8 cellular contexts compared by ENCODE assay signal in the genomic region with DNA sequence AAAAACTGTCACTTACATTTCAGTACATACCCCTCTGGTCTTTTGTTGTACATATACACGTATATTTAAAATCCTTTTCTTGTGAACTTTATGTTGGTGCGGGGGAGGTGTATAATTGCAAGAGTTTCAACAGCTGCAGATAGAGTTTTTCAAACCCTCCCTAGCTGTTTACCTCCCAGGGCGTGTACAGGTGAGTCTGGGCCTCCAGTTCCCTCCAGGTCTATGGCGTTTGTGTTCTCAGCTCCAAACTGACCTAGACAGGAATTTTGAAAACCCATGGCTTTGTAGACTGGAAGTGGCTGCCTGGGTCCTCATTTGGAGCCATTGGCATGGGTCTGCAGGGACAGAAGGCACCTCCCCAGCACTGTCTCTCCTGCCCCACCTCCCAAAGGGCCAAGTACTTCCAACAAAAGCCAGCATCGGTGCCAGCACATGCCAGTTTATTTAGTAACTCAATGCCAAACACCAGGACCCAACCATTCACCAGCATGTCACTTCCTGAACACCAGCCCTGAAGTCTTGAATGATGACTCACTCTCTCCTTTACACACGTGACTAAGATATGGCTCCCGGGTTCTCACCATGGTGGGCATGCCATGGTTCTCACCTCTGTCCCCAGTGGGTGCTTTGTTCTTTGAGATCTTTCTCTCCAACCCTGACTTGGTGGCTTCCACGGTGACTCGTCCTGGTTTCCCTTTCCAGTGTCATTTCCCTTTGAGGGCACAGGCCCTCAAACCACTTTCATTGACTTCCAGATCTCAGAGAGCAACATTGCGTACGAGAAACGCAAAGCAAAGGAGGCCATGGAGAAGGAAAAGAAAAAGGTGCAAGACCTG. TPM values are rescaled to one million over a fixed set of nuclear protein-coding genes. Genes with fewer than 3 reads are reported as not detected.
DNase-seq lines count a peak whose midpoint lies in the region; ATAC-seq and TF ChIP-seq lines count a peak whose summit lies in the region.

No MANE protein-coding gene starts in this region.

- no peak overlapping the region for H4K91ac ChIP-seq in neuronal stem cell (ENCODE audit: low read depth, low read length, poor library complexity)

- no peak overlapping the region for H4K8ac ChIP-seq in neuronal stem cell (ENCODE audit: low read depth, low read length)

- no peaks in the 10 kb centered on the region for H3K4me1 ChIP-seq in liver (ENCODE audit: control insufficient read depth in 4 of 4, insufficient read depth in 4 of 4, low read length in 3 of 4)
- H3K4me1 ChIP-seq in upper lobe of right lung = peaks cover 6% of the 10 kb centered on the region
- H3K4me1 ChIP-seq in neuronal stem cell (ENCODE audit: control insufficient read depth in 2 of 2, insufficient read depth in 1 of 2, low read depth in 1 of 2, low read length in 2 of 2) = peaks cover 2 to 7% of the 10 kb centered on the region in 2 donors

- H3K9ac ChIP-seq in liver (ENCODE audit: low read depth in 1 of 2, low read length in 2 of 2) (no peak overlapping the region), neuronal stem cell (ENCODE audit: low read depth, low read length, poor library complexity) (no peak overlapping the region)

- DNase-seq in GM03348 (ENCODE audit: low spot score) = peak; percentile 71
- peak; percentile 96 for DNase-seq in NCI-H510A (lab: John Stamatoyannopoulos, UW)
- DNase-seq in activated naive CD4-positive, alpha-beta T cell treated with anti-CD3 and anti-CD28 coated beads, Interleukin-2, amount 50 U/mL, for 16 hours = peak; percentile 29
- no peak for DNase-seq in upper lobe of right lung
- no peak for DNase-seq in neuronal stem cell (ENCODE audit: low spot score)
- no peak for DNase-seq in cortex of kidney (lab: John Stamatoyannopoulos, UW)
- DNase-seq in GM20000 (ENCODE audit: low spot score) = no peak

- no peaks in the 10 kb centered on the region for H3K27me3 ChIP-seq in liver (ENCODE audit: control insufficient read depth in 4 of 4, insufficient read depth in 4 of 4, low read length in 3 of 4)
- no peaks in the 10 kb centered on the region for H3K27me3 ChIP-seq in upper lobe of right lung
- H3K27me3 ChIP-seq in neuronal stem cell (ENCODE audit: control insufficient read depth in 3 of 3, insufficient read depth in 3 of 3, low read depth in 1 of 3, low read length in 3 of 3) = no peaks in the 10 kb centered on the region

- no peak overlapping the region for H3K27ac ChIP-seq in liver (ENCODE audit: low read depth in 1 of 2, low read length in 2 of 2)
- no peak overlapping the region for H3K27ac ChIP-seq in upper lobe of right lung
- no peak overlapping the region for H3K27ac ChIP-seq in neuronal stem cell (replicated peaks; ENCODE audit: low read length)

- WGBS in liver = 76% methylated on average over 12 of the region's 12 CpGs
- no CpG with 5 or more reads among the region's 12 CpGs for WGBS in neuronal stem cell (ENCODE audit: extremely low coverage in 2 of 2, insufficient read length in 2 of 2, insufficient replicate concordance in 1 of 2), 2 donors

- peak; percentile 61 for ATAC-seq in upper lobe of right lung

- no peaks in the 10 kb centered on the region for H3K79me1 ChIP-seq in neuronal stem cell (ENCODE audit: low read depth, low read length)

- no peak overlapping the region for H2AFZ ChIP-seq in neuronal stem cell (ENCODE audit: low read length)

- no peak overlapping the region for H3K14ac ChIP-seq in neuronal stem cell (ENCODE audit: low read length)

- no peak overlapping the region for H2BK5ac ChIP-seq in neuronal stem cell (ENCODE audit: low read length)

- intact Hi-C loops in upper lobe of right lung (cut with DNase I) = no loop called here

- TF ChIP-seq CTCF in liver (IDR thresholded peaks at IDR 0.05; ENCODE audit: low read depth, low read length, missing input control) = no peak
- TF ChIP-seq CTCF in upper lobe of right lung (IDR thresholded peaks at IDR 0.05) = no peak
- TF ChIP-seq CTCF in GM20000 (IDR thresholded peaks at IDR 0.05; ENCODE audit: extremely low read depth, missing control alignments) = no peak

- H2BK12ac ChIP-seq in neuronal stem cell (ENCODE audit: low read length) = no peak overlapping the region

- H3K36me3 ChIP-seq in liver (ENCODE audit: control insufficient read depth in 4 of 4, insufficient read depth in 3 of 4, low read depth in 1 of 4, low read length in 3 of 4) (no peaks in the 10 kb centered on the region), upper lobe of right lung (no peaks in the 10 kb centered on the region), neuronal stem cell (replicated peaks in 1 of 2; ENCODE audit: control insufficient read depth in 2 of 2, insufficient read depth in 2 of 2, low read length in 2 of 2) (no peaks in the 10 kb centered on the region)

- H3K23ac ChIP-seq in neuronal stem cell (ENCODE audit: low read depth, low read length, poor library complexity) = no peak overlapping the region

- no peak for TF ChIP-seq RAD21 in liver (IDR thresholded peaks at IDR 0.05)

- no peak overlapping the region for H2BK15ac ChIP-seq in neuronal stem cell (ENCODE audit: low read length)

- no peak overlapping the region for H2AK5ac ChIP-seq in neuronal stem cell (ENCODE audit: low read depth, low read length)

- H3K4me3 ChIP-seq in liver (ENCODE audit: low read depth in 1 of 3, low read length in 3 of 3) = no peak overlapping the region
- H3K4me3 ChIP-seq in upper lobe of right lung = no peak overlapping the region
- no peak overlapping the region for H3K4me3 ChIP-seq in neuronal stem cell (ENCODE audit: low read length in 2 of 2)

- H3K9me3 ChIP-seq in liver (ENCODE audit: control insufficient read depth in 4 of 4, low read length in 3 of 4) (no peaks in the 10 kb centered on the region), upper lobe of right lung (no peaks in the 10 kb centered on the region), neuronal stem cell (replicated peaks in 1 of 2; ENCODE audit: control insufficient read depth in 2 of 2, insufficient read depth in 1 of 2, low read depth in 1 of 2, low read length in 2 of 2) (no peaks in the 10 kb centered on the region)

- no peak overlapping the region for H2BK120ac ChIP-seq in neuronal stem cell (ENCODE audit: low read depth, low read length)

- H3K18ac ChIP-seq in neuronal stem cell (ENCODE audit: low read length) = no peak overlapping the region

- no peak overlapping the region for H3K4ac ChIP-seq in neuronal stem cell (ENCODE audit: low read length)

- H3K4me2 ChIP-seq in neuronal stem cell (ENCODE audit: insufficient read depth, low read length, poor library complexity, severe bottlenecking) = no peak overlapping the region

TF ChIP-seq in liver, 16 proteins besides CTCF, POLR2A, EP300 and RAD21:
- TF ChIP-seq NR2F2 (IDR thresholded peaks at IDR 0.05) = no peak
- no peak for TF ChIP-seq FOXA1 (IDR thresholded peaks at IDR 0.05)
- TF ChIP-seq, protein P1, sequence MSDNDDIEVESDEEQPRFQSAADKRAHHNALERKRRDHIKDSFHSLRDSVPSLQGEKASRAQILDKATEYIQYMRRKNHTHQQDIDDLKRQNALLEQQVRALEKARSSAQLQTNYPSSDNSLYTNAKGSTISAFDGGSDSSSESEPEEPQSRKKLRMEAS (IDR thresholded peaks at IDR 0.05) = no peak
- TF ChIP-seq TAF1 (conservative IDR thresholded peaks at IDR 0.05) = no peak
- TF ChIP-seq, protein P2, sequence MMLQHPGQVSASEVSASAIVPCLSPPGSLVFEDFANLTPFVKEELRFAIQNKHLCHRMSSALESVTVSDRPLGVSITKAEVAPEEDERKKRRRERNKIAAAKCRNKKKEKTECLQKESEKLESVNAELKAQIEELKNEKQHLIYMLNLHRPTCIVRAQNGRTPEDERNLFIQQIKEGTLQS (IDR thresholded peaks at IDR 0.05) = no peak
- TF ChIP-seq GABPA (IDR thresholded peaks at IDR 0.05 in 1 of 2, conservative IDR thresholded peaks at IDR 0.05 in 1 of 2) = no peak
- TF ChIP-seq JUND (IDR thresholded peaks at IDR 0.05) = peak; percentile 42 to 50
- TF ChIP-seq EGR1 (IDR thresholded peaks at IDR 0.05; ENCODE audit: low read depth in 2 of 2) = no peak
TF ChIP-seq in liver: peak in this region for 1.

RNA-seq across cellular contexts. Expression of a gene that starts 57.3 kb away (rescaled TPM):
- total RNA-seq in liver = 10 to 100 TPM; 10.6 to 23.0 TPM
- 10 to 100 TPM in 1 of 2 donors, 1 to 10 TPM in 1; 7.4 to 12.8 TPM for polyA plus RNA-seq in liver
- total RNA-seq in upper lobe of right lung = 64.3 TPM
- polyA plus RNA-seq in neuronal stem cell (2013, experiment 1 of 2) = 12.5 TPM
- 12.8 TPM for polyA plus RNA-seq in neuronal stem cell (2013, experiment 2 of 2)

Comparison
In these comparisons a context has a peak if more than half of its experiments do, and no peak if none do; other contexts are left out.
1. DNase-seq: peak in GM03348 (single experiment), NCI-H510A (single experiment) and activated naive CD4-positive, alpha-beta T cell treated with anti-CD3 and anti-CD28 coated beads, Interleukin-2, amount 50 U/mL, for 16 hours (single experiment); none in upper lobe of right lung (single experiment), neuronal stem cell (single experiment), cortex of kidney (single experiment) and GM20000 (single experiment).